ENCODE assay signal across 39 cellular contexts in genomic region chrX:71269801-71270395, GRCh38. TPM values are rescaled to one million over a fixed set of nuclear protein-coding genes. Genes with fewer than 3 reads are reported as not detected.
"Had no signal": no experiment of that assay in that cellular context is flagged by ENCODE, and none has a peak within 500 bp of the region (broad histone marks: within the 10 kb centered on the region; RNA-seq: fewer than 3 reads in every experiment).

No MANE protein-coding gene starts in this region.

- H3K27ac ChIP-seq: KMS-11 had no signal

- H3K4me3 ChIP-seq: MG63 had no signal

- H3K9ac ChIP-seq: KMS-11 had no signal

- H3K36me3 ChIP-seq: MG63 had no signal

- H3K27me3 ChIP-seq: MG63 had no signal

- H3K4me2 ChIP-seq: KMS-11 had no signal

- DNase-seq: Karpas-422, Kasumi-1, KG1, MG63, MM.1S, MV-4-11, NCI-H1048, NCI-H1092, NCI-H1092 treated with DMSO at 0.1 percent for 48 hours, NCI-H1105, NCI-H1105 treated with DMSO at 0.1 percent for 48 hours, NCI-H1417, NCI-H1417 treated with DMSO at 0.1 percent for 48 hours, NCI-H1436, NCI-H1436 treated with DMSO at 0.1 percent for 48 hours, NCI-H146, NCI-H1694 treated with DMSO at 0.1 percent for 48 hours, NCI-H187, NCI-H187 treated with DMSO at 0.1 percent for 48 hours, NCI-H1930, NCI-H2029, NCI-H2029 treated with DMSO at 0.1 percent for 48 hours, NCI-H2081, NCI-H2081 treated with DMSO at 0.1 percent for 48 hours, NCI-H2107, NCI-H2171, NCI-H2171 treated with DMSO at 0.1 percent for 48 hours, NCI-H2227 treated with DMSO at 0.1 percent for 48 hours, NCI-H226, NCI-H345, NCI-H446, NCI-H446 treated with DMSO at 0.1 percent for 48 hours, NCI-H510A, NCI-H510A treated with DMSO at 0.1 percent for 48 hours had no signal

- H3K9me3 ChIP-seq: MG63 had no signal

RNA-seq across cellular contexts. Expression of gene GJB1, which starts 46.9 kb away (rescaled TPM):
- total RNA-seq: LHCN-M2, M059J, MCF 10A, NCI-H460 had no signal
